11 cellular contexts compared by ENCODE assay signal in the genomic region with DNA sequence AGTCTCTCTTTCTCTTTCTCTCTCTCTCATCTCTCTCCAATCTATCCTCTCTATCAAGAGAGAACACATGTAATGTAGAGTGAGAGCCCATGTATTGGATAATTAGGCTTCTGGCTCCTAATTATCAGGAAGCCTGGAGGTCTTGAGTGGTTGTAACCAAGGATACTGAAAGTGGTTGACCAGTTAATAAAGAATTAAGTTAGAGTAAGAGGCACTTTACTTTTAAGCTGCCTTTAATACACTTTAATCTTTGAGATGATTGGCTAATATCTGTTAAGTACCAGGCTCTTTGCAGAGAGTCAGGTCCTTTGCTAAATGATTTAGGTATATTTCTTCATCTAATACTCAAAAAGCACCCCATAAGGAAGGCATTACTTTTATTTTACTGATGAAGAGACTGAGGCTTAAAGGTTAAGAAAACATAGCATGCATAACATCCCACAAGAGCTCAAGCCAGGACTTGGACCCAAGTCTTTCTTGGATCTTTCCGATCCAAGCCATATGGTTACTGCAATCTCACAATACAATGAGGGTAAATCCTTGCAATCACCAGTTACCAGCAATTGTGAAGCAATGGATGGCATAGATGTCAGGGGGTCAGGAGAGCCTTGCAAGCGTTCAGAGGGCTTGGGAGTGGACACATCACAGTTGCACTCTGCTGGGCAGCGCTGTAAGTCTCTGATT.
A peak's percentile ranks its signal among the peaks of the same experiment; 100 is the strongest.
DNase-seq lines count a peak whose midpoint lies in the region; ATAC-seq lines count a peak whose summit lies in the region.
"Had no signal": no experiment of that assay in that cellular context is flagged by ENCODE, and none has a peak within 500 bp of the region (broad histone marks: within the 10 kb centered on the region; RNA-seq: fewer than 3 reads in every experiment).

No MANE protein-coding gene starts in this region.

- no peaks in the 10 kb centered on the region for H3K27me3 Mint-ChIP-seq in T-helper 1 cell treated with Interleukin-12 subunit alpha and Interleukin-12 subunit beta and Interleukin-4 antibody, amounts not matched to agents 30 μg/mL and 1 μg/mL, for 36 hours (ENCODE audit: low read depth)
- no peaks in the 10 kb centered on the region for H3K27me3 Mint-ChIP-seq in dendritic cell treated with granulocyte-macrophage colony-stimulating factor and Interleukin-4, amounts not matched to agents 40 ng/mL and 50 ng/mL, for 4 days
- no peaks in the 10 kb centered on the region for H3K27me3 Mint-ChIP-seq in stimulated activated memory B cell treated with anti-CD40 and anti-IgM and Interleukin-4, amounts not matched to agents 10 μg/mL and 1 μg/mL and 100 μg/mL, for 72 hours

- peaks cover 50% of the 10 kb centered on the region for H3K36me3 Mint-ChIP-seq in T-helper 1 cell treated with Interleukin-12 subunit alpha and Interleukin-12 subunit beta and Interleukin-4 antibody, amounts not matched to agents 30 μg/mL and 1 μg/mL, for 36 hours (ENCODE audit: low read depth)
- H3K36me3 Mint-ChIP-seq in dendritic cell treated with granulocyte-macrophage colony-stimulating factor and Interleukin-4, amounts not matched to agents 40 ng/mL and 50 ng/mL, for 4 days (ENCODE audit: low read depth) = peaks cover 63% of the 10 kb centered on the region
- H3K36me3 Mint-ChIP-seq in stimulated activated memory B cell treated with anti-CD40 and anti-IgM and Interleukin-4, amounts not matched to agents 10 μg/mL and 1 μg/mL and 100 μg/mL, for 72 hours = peaks cover 21% of the 10 kb centered on the region
- H3K36me3 Mint-ChIP-seq: neural progenitor cell had no signal

- no peak for ATAC-seq in stimulated activated memory B cell treated with anti-CD40 and anti-IgM and Interleukin-4, amounts not matched to agents 10 μg/mL and 1 μg/mL and 100 μg/mL, for 72 hours
- ATAC-seq: A549 had no signal

- no peaks in the 10 kb centered on the region for H3K9me3 Mint-ChIP-seq in T-helper 1 cell treated with Interleukin-12 subunit alpha and Interleukin-12 subunit beta and Interleukin-4 antibody, amounts not matched to agents 30 μg/mL and 1 μg/mL, for 36 hours
- no peaks in the 10 kb centered on the region for H3K9me3 Mint-ChIP-seq in dendritic cell treated with granulocyte-macrophage colony-stimulating factor and Interleukin-4, amounts not matched to agents 40 ng/mL and 50 ng/mL, for 4 days
- no peaks in the 10 kb centered on the region for H3K9me3 Mint-ChIP-seq in stimulated activated memory B cell treated with anti-CD40 and anti-IgM and Interleukin-4, amounts not matched to agents 10 μg/mL and 1 μg/mL and 100 μg/mL, for 72 hours
- H3K9me3 Mint-ChIP-seq: neural progenitor cell had no signal

- intact Hi-C loops in dendritic cell treated with granulocyte-macrophage colony-stimulating factor and Interleukin-4, amounts not matched to agents 40 ng/mL and 50 ng/mL, for 4 days (cut with micrococcal nuclease) = loop anchor here (10.0 kb wide), 1 partner anchor 236 kb away; no protein-coding TSS in a partner anchor

- peak overlapping the region; percentile 70 for H3K27ac Mint-ChIP-seq in T-helper 1 cell treated with Interleukin-12 subunit alpha and Interleukin-12 subunit beta and Interleukin-4 antibody, amounts not matched to agents 30 μg/mL and 1 μg/mL, for 36 hours
- peak overlapping the region; percentile 73 for H3K27ac Mint-ChIP-seq in dendritic cell treated with granulocyte-macrophage colony-stimulating factor and Interleukin-4, amounts not matched to agents 40 ng/mL and 50 ng/mL, for 4 days
- peak overlapping the region; percentile 93 for H3K27ac Mint-ChIP-seq in stimulated activated memory B cell treated with anti-CD40 and anti-IgM and Interleukin-4, amounts not matched to agents 10 μg/mL and 1 μg/mL and 100 μg/mL, for 72 hours

- DNase-seq in T-helper 1 cell (no peak), NCI-H82 treated with DMSO at 0.1 percent for 48 hours (lab: John Stamatoyannopoulos, UW; ENCODE audit: unreplicated experiment) (peak; percentile 74), NK-92 (lab: John Stamatoyannopoulos, UW; ENCODE audit: unreplicated experiment) (no peak)
- DNase-seq in central memory CD4-positive, alpha-beta T cell = no peak
- no peak for DNase-seq in activated CD8-positive, alpha-beta memory T cell treated with anti-CD3 and anti-CD28 coated beads, Interleukin-2, amount 50 U/mL, for 48 hours
- DNase-seq: NCI-H774 had no signal

- no peak overlapping the region for H3K4me3 Mint-ChIP-seq in T-helper 1 cell treated with Interleukin-12 subunit alpha and Interleukin-12 subunit beta and Interleukin-4 antibody, amounts not matched to agents 30 μg/mL and 1 μg/mL, for 36 hours
- H3K4me3 Mint-ChIP-seq in dendritic cell treated with granulocyte-macrophage colony-stimulating factor and Interleukin-4, amounts not matched to agents 40 ng/mL and 50 ng/mL, for 4 days = no peak overlapping the region
- no peak overlapping the region for H3K4me3 Mint-ChIP-seq in stimulated activated memory B cell treated with anti-CD40 and anti-IgM and Interleukin-4, amounts not matched to agents 10 μg/mL and 1 μg/mL and 100 μg/mL, for 72 hours
- H3K4me3 Mint-ChIP-seq: neural progenitor cell had no signal

- H3K4me1 Mint-ChIP-seq in T-helper 1 cell treated with Interleukin-12 subunit alpha and Interleukin-12 subunit beta and Interleukin-4 antibody, amounts not matched to agents 30 μg/mL and 1 μg/mL, for 36 hours (ENCODE audit: low read depth) = peaks cover 92% of the 10 kb centered on the region
- peaks cover 89% of the 10 kb centered on the region for H3K4me1 Mint-ChIP-seq in dendritic cell treated with granulocyte-macrophage colony-stimulating factor and Interleukin-4, amounts not matched to agents 40 ng/mL and 50 ng/mL, for 4 days (ENCODE audit: low read depth)
- H3K4me1 Mint-ChIP-seq in stimulated activated memory B cell treated with anti-CD40 and anti-IgM and Interleukin-4, amounts not matched to agents 10 μg/mL and 1 μg/mL and 100 μg/mL, for 72 hours = peaks cover 100% of the 10 kb centered on the region
